In genomic region chr9:120928015-120928719, GRCh38 we compare ENCODE assay signal across 8 cellular contexts. TPM values are rescaled to one million over a fixed set of nuclear protein-coding genes. Genes with fewer than 3 reads are reported as not detected.
A peak's percentile ranks its signal among the peaks of the same experiment; 100 is the strongest.
DNase-seq lines count a peak whose midpoint lies in the region; ATAC-seq and TF ChIP-seq lines count a peak whose summit lies in the region.

No MANE protein-coding gene starts in this region.

- peaks cover 28% of the 10 kb centered on the region for H3K4me1 Mint-ChIP-seq in brain

- H3K4me3 Mint-ChIP-seq in brain = peak overlapping the region in 3 of 5 experiments; percentile 19 to 67 (median 44)

- no peak for ATAC-seq in stimulated activated naive CD8-positive, alpha-beta T cell treated with anti-CD3 and anti-CD28 coated beads, Interleukin-15, Interleukin-2, amounts not matched to agents 100 U/mL and 50 U/mL, for 24 hours

- H3K9me3 Mint-ChIP-seq in brain = peaks cover 0 to 12% (median 8%) of the 10 kb centered on the region in 5 experiments

- H3K9me3 ChIP-seq in KOPT-K1 (ENCODE audit: insufficient read depth, low read length, poor library complexity, severe bottlenecking) = no peaks in the 10 kb centered on the region

- TF ChIP-seq CTCF in brain (conservative IDR thresholded peaks at IDR 0.05) = no peak

- H3K27ac Mint-ChIP-seq in brain = peak overlapping the region in 2 of 5 experiments; percentile 12 to 18

- DNase-seq in DMS53 (lab: John Stamatoyannopoulos, UW) (peak; percentile 72), kidney tubule cell (ENCODE audit: low spot score) (peak; percentile 68), GF-D8 (lab: John Stamatoyannopoulos, UW) (no peak), AG20443 (ENCODE audit: low spot score) (no peak), SHP77 treated with DMSO at 0.1 percent for 48 hours (lab: John Stamatoyannopoulos, UW) (no peak)
- peak; percentile 67 for DNase-seq in stimulated activated naive CD8-positive, alpha-beta T cell treated with anti-CD3 and anti-CD28 coated beads, Interleukin-15, Interleukin-2, amounts not matched to agents 100 U/mL and 50 U/mL, for 24 hours

- peak overlapping the region; percentile 81 for H3K27ac ChIP-seq in KOPT-K1 (ENCODE audit: low read depth, low read length, poor library complexity, severe bottlenecking)

- peaks cover 3% of the 10 kb centered on the region for H3K36me3 Mint-ChIP-seq in brain

- H3K27me3 Mint-ChIP-seq in brain = peaks cover 14% of the 10 kb centered on the region

- H3K36me3 ChIP-seq in KOPT-K1 (ENCODE audit: insufficient read depth, low read length) = no peaks in the 10 kb centered on the region

RNA-seq across cellular contexts. Expression of gene TRAF1, which starts 1.6 kb away (rescaled TPM):
- 1.9 TPM for polyA plus RNA-seq in brain (ENCODE audit: insufficient read depth, low read depth, low replicate concordance)

RNA-seq across cellular contexts. Expression of gene PHF19, which starts 51.2 kb away (rescaled TPM):
- polyA plus RNA-seq in brain (ENCODE audit: insufficient read depth, low read depth, low replicate concordance) = 109 TPM

Comparison
In these comparisons a context has a peak if more than half of its experiments do, and no peak if none do; other contexts are left out.
1. DNase-seq: peak in DMS53 (single experiment), kidney tubule cell (single experiment) and stimulated activated naive CD8-positive, alpha-beta T cell treated with anti-CD3 and anti-CD28 coated beads, Interleukin-15, Interleukin-2, amounts not matched to agents 100 U/mL and 50 U/mL, for 24 hours (single experiment); none in GF-D8 (single experiment), AG20443 (single experiment) and SHP77 treated with DMSO at 0.1 percent for 48 hours (single experiment).